ENCODE assay signal across 19 cellular contexts in the genomic region with DNA sequence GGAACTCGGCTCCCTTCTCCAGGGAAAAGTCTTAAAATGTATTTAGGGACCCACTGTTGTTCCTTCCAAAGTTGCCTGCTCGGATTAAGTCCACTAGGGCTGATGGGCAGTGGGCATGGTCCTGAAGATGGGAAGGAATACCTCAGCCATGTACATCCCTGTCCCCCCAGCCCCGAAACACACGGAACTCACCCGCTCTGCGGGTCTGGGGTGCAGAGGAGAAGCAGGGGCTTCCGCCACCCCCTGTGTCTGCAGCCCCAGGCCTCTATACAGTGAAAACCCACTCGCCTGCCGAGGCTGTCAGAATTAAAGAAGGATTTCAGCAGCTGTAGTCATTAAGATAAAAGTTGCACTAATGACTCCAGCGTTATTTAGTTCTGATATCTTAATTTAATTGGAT.
"Had no signal": no experiment of that assay in that cellular context is flagged by ENCODE, and none has a peak within 500 bp of the region (broad histone marks: within the 10 kb centered on the region; RNA-seq: fewer than 3 reads in every experiment).

No MANE protein-coding gene starts in this region.

- H3K4me2 ChIP-seq: neural progenitor cell had no signal

- H3K27ac Mint-ChIP-seq: natural killer cell; neural progenitor cell; stimulated activated memory B cell treated with anti-CD40 and anti-IgM and Interleukin-4, amounts not matched to agents 10 μg/mL and 1 μg/mL and 100 μg/mL, for 72 hours; stimulated activated naive CD8-positive, alpha-beta T cell treated with anti-CD3 and anti-CD28 coated beads, Interleukin-15, Interleukin-2, amounts not matched to agents 100 ng/mL and 50 ng/mL, for 24 hours had no signal

- H3K4me3 Mint-ChIP-seq: natural killer cell; neural progenitor cell; stimulated activated memory B cell treated with anti-CD40 and anti-IgM and Interleukin-4, amounts not matched to agents 10 μg/mL and 1 μg/mL and 100 μg/mL, for 72 hours; stimulated activated naive CD8-positive, alpha-beta T cell treated with anti-CD3 and anti-CD28 coated beads, Interleukin-15, Interleukin-2, amounts not matched to agents 100 ng/mL and 50 ng/mL, for 24 hours had no signal

- H3K9me3 ChIP-seq: mucosa of descending colon, psoas muscle had no signal

- H3K27me3 ChIP-seq: dorsolateral prefrontal cortex, heart left ventricle, neural progenitor cell, tibial nerve had no signal

- H3K36me3 ChIP-seq: heart left ventricle, neural progenitor cell, tibial nerve had no signal

- H3K27ac ChIP-seq: dorsolateral prefrontal cortex, neural progenitor cell, parathyroid adenoma, psoas muscle, tibial nerve had no signal

- H3K4me3 ChIP-seq: dorsolateral prefrontal cortex, heart left ventricle, mucosa of descending colon, neural progenitor cell, psoas muscle, tibial nerve had no signal

- H3K9me3 Mint-ChIP-seq: natural killer cell; stimulated activated memory B cell treated with anti-CD40 and anti-IgM and Interleukin-4, amounts not matched to agents 10 μg/mL and 1 μg/mL and 100 μg/mL, for 72 hours; stimulated activated naive CD8-positive, alpha-beta T cell treated with anti-CD3 and anti-CD28 coated beads, Interleukin-15, Interleukin-2, amounts not matched to agents 100 ng/mL and 50 ng/mL, for 24 hours had no signal

- H3K9ac ChIP-seq: neural progenitor cell, parathyroid adenoma had no signal

- DNase-seq: central memory CD4-positive, alpha-beta T cell; cortex of kidney; effector CD8-positive, alpha-beta T cell; foreskin melanocyte; hippocampal formation; kidney glomerular epithelial cell; natural killer cell; occipital lobe; small intestine; stimulated activated CD4-positive, alpha-beta T cell treated with anti-CD3 and anti-CD28 coated beads, Interleukin-4, amount 100 ng/mL, for 24 hours had no signal

- ATAC-seq: mucosa of descending colon; natural killer cell; psoas muscle; stimulated activated memory B cell treated with anti-CD40 and anti-IgM and Interleukin-4, amounts not matched to agents 10 μg/mL and 1 μg/mL and 100 μg/mL, for 72 hours had no signal

- H3K4me1 ChIP-seq: psoas muscle had no signal

- H3K36me3 Mint-ChIP-seq: natural killer cell; neural progenitor cell; stimulated activated memory B cell treated with anti-CD40 and anti-IgM and Interleukin-4, amounts not matched to agents 10 μg/mL and 1 μg/mL and 100 μg/mL, for 72 hours had no signal

- H3K4me1 Mint-ChIP-seq: stimulated activated memory B cell treated with anti-CD40 and anti-IgM and Interleukin-4, amounts not matched to agents 10 μg/mL and 1 μg/mL and 100 μg/mL, for 72 hours had no signal

- H2AFZ ChIP-seq: neural progenitor cell, parathyroid adenoma had no signal
